Comparison of ENCODE assay signal across 27 cellular contexts in the genomic region with DNA sequence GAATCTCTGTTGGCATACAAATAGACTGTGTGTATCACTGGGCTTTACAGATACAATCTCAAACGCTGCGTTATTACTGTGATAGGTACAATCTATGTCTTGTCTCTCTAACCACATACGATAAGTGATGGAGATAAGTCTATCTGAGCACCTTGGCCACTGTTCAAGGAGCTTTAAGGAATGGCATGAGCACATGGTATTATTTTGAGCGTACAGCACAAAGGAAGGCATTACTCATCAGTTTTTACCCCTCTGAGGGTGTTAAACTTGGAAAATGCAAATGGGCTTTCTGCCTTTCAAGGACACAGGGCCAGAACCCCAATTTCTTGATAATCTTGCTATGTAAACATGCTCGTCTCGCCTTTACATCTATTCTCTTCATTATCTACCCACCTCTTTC.
"Had no signal": no experiment of that assay in that cellular context is flagged by ENCODE, and none has a peak within 500 bp of the region (broad histone marks: within the 10 kb centered on the region; RNA-seq: fewer than 3 reads in every experiment).

No MANE protein-coding gene starts in this region.

- H3K4me3 Mint-ChIP-seq: activated B cell treated with CpG ODN at 0.5 μM for 24 hours; activated CD4-positive, alpha-beta memory T cell treated with anti-CD3 and anti-CD28 coated beads for 36 hours; activated CD4-positive, alpha-beta T cell treated with anti-CD3 and anti-CD28 coated beads for 36 hours; activated CD4-positive, alpha-beta T cell treated with anti-CD3 and anti-CD28 coated beads, Interleukin-2, amount 10 ng/mL, durations not matched to agents 24 days and 14 days; activated naive CD4-positive, alpha-beta T cell treated with anti-CD3 and anti-CD28 coated beads, Interleukin-2, amount 10 ng/mL, durations not matched to agents 7 days and 5 days; activated naive CD8-positive, alpha-beta T cell treated with anti-CD3 and anti-CD28 coated beads, Interleukin-2, amount 10 ng/mL, durations not matched to agents 7 days and 5 days; activated T-cell treated with anti-CD3 and anti-CD28 coated beads, Interleukin-2, amount 50 U/mL, for 24 hours; activated T-cell treated with anti-CD3 and anti-CD28 coated beads, Interleukin-2, amount 50 U/mL, for 72 hours; brain; central memory CD8-positive, alpha-beta T cell; dendritic cell treated with granulocyte-macrophage colony-stimulating factor and Interleukin-4, amounts not matched to agents 40 ng/mL and 50 ng/mL, for 4 days; effector memory CD8-positive, alpha-beta T cell had no signal

- H3K4me1 Mint-ChIP-seq: activated B cell treated with CpG ODN at 0.5 μM for 24 hours; activated CD4-positive, alpha-beta T cell treated with anti-CD3 and anti-CD28 coated beads for 36 hours; activated CD4-positive, alpha-beta T cell treated with anti-CD3 and anti-CD28 coated beads, Interleukin-2, amount 10 ng/mL, durations not matched to agents 24 days and 14 days; activated naive CD4-positive, alpha-beta T cell treated with anti-CD3 and anti-CD28 coated beads, Interleukin-2, amount 10 ng/mL, durations not matched to agents 7 days and 5 days; activated naive CD8-positive, alpha-beta T cell treated with anti-CD3 and anti-CD28 coated beads, Interleukin-2, amount 10 ng/mL, durations not matched to agents 7 days and 5 days; central memory CD8-positive, alpha-beta T cell had no signal

- H3K27me3 Mint-ChIP-seq: activated B cell treated with CpG ODN at 0.5 μM for 24 hours; activated CD4-positive, alpha-beta T cell treated with anti-CD3 and anti-CD28 coated beads for 36 hours; activated naive CD8-positive, alpha-beta T cell treated with anti-CD3 and anti-CD28 coated beads, Interleukin-2, amount 10 ng/mL, durations not matched to agents 7 days and 5 days; dendritic cell treated with granulocyte-macrophage colony-stimulating factor and Interleukin-4, amounts not matched to agents 40 ng/mL and 50 ng/mL, for 4 days had no signal

- ATAC-seq: activated CD4-positive, alpha-beta T cell treated with anti-CD3 and anti-CD28 coated beads for 36 hours; activated CD4-positive, CD25-positive, alpha-beta regulatory T cell treated with anti-CD3 and anti-CD28 coated beads, Interleukin-2, amount 50 U/mL, for 24 hours; activated naive CD4-positive, alpha-beta T cell treated with anti-CD3 and anti-CD28 coated beads, Interleukin-2, amount 50 U/mL, for 72 hours; activated T-cell treated with anti-CD3 and anti-CD28 coated beads, Interleukin-2, amount 50 U/mL, for 72 hours; effector memory CD8-positive, alpha-beta T cell; foreskin keratinocyte; gastrocnemius medialis; heart left ventricle had no signal

- H3K27ac Mint-ChIP-seq: activated B cell treated with CpG ODN at 0.5 μM for 24 hours; activated CD4-positive, alpha-beta memory T cell treated with anti-CD3 and anti-CD28 coated beads for 36 hours; activated CD4-positive, alpha-beta T cell treated with anti-CD3 and anti-CD28 coated beads for 36 hours; activated CD4-positive, alpha-beta T cell treated with anti-CD3 and anti-CD28 coated beads, Interleukin-2, amount 10 ng/mL, durations not matched to agents 24 days and 14 days; activated naive CD4-positive, alpha-beta T cell treated with anti-CD3 and anti-CD28 coated beads, Interleukin-2, amount 10 ng/mL, durations not matched to agents 7 days and 5 days; activated naive CD4-positive, alpha-beta T cell treated with anti-CD3 and anti-CD28 coated beads, Interleukin-2, amount 50 U/mL, for 72 hours; activated naive CD8-positive, alpha-beta T cell treated with anti-CD3 and anti-CD28 coated beads, Interleukin-2, amount 10 ng/mL, durations not matched to agents 7 days and 5 days; activated T-cell treated with anti-CD3 and anti-CD28 coated beads, Interleukin-2, amount 50 U/mL, for 24 hours; activated T-cell treated with anti-CD3 and anti-CD28 coated beads, Interleukin-2, amount 50 U/mL, for 72 hours; dendritic cell treated with granulocyte-macrophage colony-stimulating factor and Interleukin-4, amounts not matched to agents 40 ng/mL and 50 ng/mL, for 4 days; effector memory CD8-positive, alpha-beta T cell had no signal

- H3K9me3 Mint-ChIP-seq: activated B cell treated with CpG ODN at 0.5 μM for 24 hours; activated CD4-positive, alpha-beta memory T cell treated with anti-CD3 and anti-CD28 coated beads for 36 hours; activated CD4-positive, alpha-beta T cell treated with anti-CD3 and anti-CD28 coated beads, Interleukin-2, amount 10 ng/mL, durations not matched to agents 24 days and 14 days; activated naive CD4-positive, alpha-beta T cell treated with anti-CD3 and anti-CD28 coated beads, Interleukin-2, amount 10 ng/mL, durations not matched to agents 7 days and 5 days; activated naive CD8-positive, alpha-beta T cell treated with anti-CD3 and anti-CD28 coated beads, Interleukin-2, amount 10 ng/mL, durations not matched to agents 7 days and 5 days; activated T-cell treated with anti-CD3 and anti-CD28 coated beads, Interleukin-2, amount 50 U/mL, for 24 hours; activated T-cell treated with anti-CD3 and anti-CD28 coated beads, Interleukin-2, amount 50 U/mL, for 72 hours; brain; central memory CD8-positive, alpha-beta T cell; effector memory CD8-positive, alpha-beta T cell had no signal

- H3K36me3 Mint-ChIP-seq: activated CD4-positive, alpha-beta memory T cell treated with anti-CD3 and anti-CD28 coated beads for 36 hours; activated naive CD4-positive, alpha-beta T cell treated with anti-CD3 and anti-CD28 coated beads, Interleukin-2, amount 10 ng/mL, durations not matched to agents 7 days and 5 days; activated naive CD4-positive, alpha-beta T cell treated with anti-CD3 and anti-CD28 coated beads, Interleukin-2, amount 50 U/mL, for 72 hours; activated naive CD8-positive, alpha-beta T cell treated with anti-CD3 and anti-CD28 coated beads, Interleukin-2, amount 10 ng/mL, durations not matched to agents 7 days and 5 days; brain had no signal

- DNase-seq: activated B cell treated with CpG ODN at 0.5 μM for 24 hours; activated CD4-positive, alpha-beta memory T cell treated with anti-CD3 and anti-CD28 coated beads for 36 hours; activated CD4-positive, alpha-beta T cell treated with anti-CD3 and anti-CD28 coated beads for 36 hours; activated CD4-positive, alpha-beta T cell treated with anti-CD3 and anti-CD28 coated beads, Interleukin-2, amount 10 ng/mL, durations not matched to agents 24 days and 14 days; activated CD8-positive, alpha-beta memory T cell treated with anti-CD3 and anti-CD28 coated beads, Interleukin-2, amount 50 U/mL, for 48 hours; activated gamma-delta T cell; activated naive CD4-positive, alpha-beta T cell; activated naive CD4-positive, alpha-beta T cell treated with anti-CD3 and anti-CD28 coated beads, Interleukin-2, amount 10 ng/mL, durations not matched to agents 7 days and 5 days; activated naive CD8-positive, alpha-beta T cell treated with anti-CD3 and anti-CD28 coated beads, Interleukin-2, amount 10 ng/mL, durations not matched to agents 7 days and 5 days; activated T-cell treated with anti-CD3 and anti-CD28 coated beads for 4 hours; activated T-cell treated with anti-CD3 and anti-CD28 coated beads, Interleukin-2, amount 50 U/mL, for 24 hours; activated T-cell treated with anti-CD3 and anti-CD28 coated beads, Interleukin-2, amount 50 U/mL, for 72 hours; amniotic stem cell; anterior cingulate cortex; effector CD4-positive, alpha-beta T cell; effector memory CD8-positive, alpha-beta T cell; erythroblast; foreskin keratinocyte; gastrocnemius medialis; glutamatergic neuron; heart left ventricle; T-helper 2 cell had no signal
